9 cellular contexts compared by ENCODE assay signal in genomic region chr1:228964178-228964819, GRCh38.
DNase-seq lines count a peak whose midpoint lies in the region; ATAC-seq and TF ChIP-seq lines count a peak whose summit lies in the region.
"Had no signal": no experiment of that assay in that cellular context is flagged by ENCODE, and none has a peak within 500 bp of the region (broad histone marks: within the 10 kb centered on the region; RNA-seq: fewer than 3 reads in every experiment).

No MANE protein-coding gene starts in this region.

- TF ChIP-seq CTCF in retinal pigment epithelial cell (conservative IDR thresholded peaks at IDR 0.05; ENCODE audit: low read depth, low read length) = no peak

- ATAC-seq in left cardiac atrium = peak; percentile 55 to 97

- H3K27me3 ChIP-seq in adipocyte (replicated peaks; ENCODE audit: control insufficient read depth, insufficient read depth, low read length) = no peaks in the 10 kb centered on the region

- peak overlapping the region; percentile 80 for H3K9ac ChIP-seq in adipocyte (ENCODE audit: low read length)

- H3K4me3 ChIP-seq in adipocyte (ENCODE audit: low read length) (peak overlapping the region; percentile 24), retinal pigment epithelial cell (ENCODE audit: low read length) (no peak overlapping the region)

- intact Hi-C loops in left cardiac atrium (cut with DNase I) = no loop called here

- peaks cover 13% of the 10 kb centered on the region for H3K4me1 ChIP-seq in adipocyte (ENCODE audit: control insufficient read depth, insufficient read depth, low read length)

- DNase-seq in ELF-1 (ENCODE audit: low read depth, low spot score) (peak; percentile 79), adipocyte (ENCODE audit: low read depth) (peak; percentile 79), left cardiac atrium (peak; percentile 72), retinal pigment epithelial cell (ENCODE audit: low read depth) (peak; percentile 75), cerebellar cortex (ENCODE audit: low spot score) (no peak), NCI-H2196 treated with DMSO at 0.1 percent for 48 hours (lab: John Stamatoyannopoulos, UW; ENCODE audit: unreplicated experiment) (no peak), cortex of kidney (lab: John Stamatoyannopoulos, UW) (no peak)
- no peak for DNase-seq in activated CD4-positive, alpha-beta T cell treated with anti-CD3 and anti-CD28 coated beads for 1 hour
- DNase-seq: activated effector memory CD4-positive, alpha-beta T cell treated with Interleukin-2 at 50 U/mL for 16 hours had no signal

- no peaks in the 10 kb centered on the region for H3K36me3 ChIP-seq in adipocyte (ENCODE audit: control insufficient read depth, insufficient read depth, low read length, severe bottlenecking)

- H3K9me3 ChIP-seq in adipocyte (ENCODE audit: control insufficient read depth, low read length) = no peaks in the 10 kb centered on the region

Comparison
In these comparisons a context has a peak if more than half of its experiments do, and no peak if none do; other contexts are left out.
1. DNase-seq: peak in ELF-1 (single experiment), adipocyte (single experiment), left cardiac atrium (single experiment) and retinal pigment epithelial cell (single experiment); none in cerebellar cortex (single experiment), NCI-H2196 treated with DMSO at 0.1 percent for 48 hours (single experiment), activated CD4-positive, alpha-beta T cell treated with anti-CD3 and anti-CD28 coated beads for 1 hour (single experiment) and cortex of kidney (single experiment).